18 cellular contexts compared by ENCODE assay signal in genomic region chr15:99526671-99527070, GRCh38. TPM values are rescaled to one million over a fixed set of nuclear protein-coding genes. Genes with fewer than 3 reads are reported as not detected.
DNase-seq lines count a peak whose midpoint lies in the region; ATAC-seq and TF ChIP-seq lines count a peak whose summit lies in the region.
"Had no signal": no experiment of that assay in that cellular context is flagged by ENCODE, and none has a peak within 500 bp of the region (broad histone marks: within the 10 kb centered on the region; RNA-seq: fewer than 3 reads in every experiment).

No MANE protein-coding gene starts in this region.

- H3K9me3 Mint-ChIP-seq in activated naive CD4-positive, alpha-beta T cell treated with anti-CD3 and anti-CD28 coated beads, Interleukin-2, amount 50 U/mL, for 24 hours, result peaks cover 35% of the 10 kb centered on the region
- H3K9me3 Mint-ChIP-seq in naive thymus-derived CD4-positive, alpha-beta T cell, result peaks cover 0 to 46% (median 23%) of the 10 kb centered on the region in 11 donors
- H3K9me3 Mint-ChIP-seq: H9 had no signal

- peak overlapping the region; percentile 64 for H2AFZ ChIP-seq in DND-41 (ENCODE audit: low read depth, low read length)
- H2AFZ ChIP-seq: GM23248 had no signal

- no peak overlapping the region for H3K4me3 ChIP-seq in DND-41 (ENCODE audit: low read depth in 1 of 2, low read length in 2 of 2)
- no peak overlapping the region for H3K4me3 ChIP-seq in naive thymus-derived CD4-positive, alpha-beta T cell (ENCODE audit: low read length)
- H3K4me3 ChIP-seq: GM23248 had no signal

- no peak overlapping the region for H3K4me3 Mint-ChIP-seq in activated naive CD4-positive, alpha-beta T cell treated with anti-CD3 and anti-CD28 coated beads, Interleukin-2, amount 50 U/mL, for 24 hours
- peak overlapping the region in 3 of 10 donors; percentile 5 to 27 (median 15) for H3K4me3 Mint-ChIP-seq in naive thymus-derived CD4-positive, alpha-beta T cell
- H3K4me3 Mint-ChIP-seq: CD4-positive, alpha-beta memory T cell; H9 had no signal

- peak overlapping the region; percentile 44 for H3K27ac Mint-ChIP-seq in activated naive CD4-positive, alpha-beta T cell treated with anti-CD3 and anti-CD28 coated beads, Interleukin-2, amount 50 U/mL, for 24 hours
- peak overlapping the region in 5 of 9 donors; percentile 11 to 61 (median 23) for H3K27ac Mint-ChIP-seq in naive thymus-derived CD4-positive, alpha-beta T cell
- H3K27ac Mint-ChIP-seq: CD4-positive, alpha-beta memory T cell; H9 had no signal

- H4K20me1 ChIP-seq in DND-41 (ENCODE audit: insufficient read depth, low read length), result no peaks in the 10 kb centered on the region

- CTCF ChIA-PET in naive thymus-derived CD4-positive, alpha-beta T cell (lab: Charles Lee), result no interaction called here

- no peaks in the 10 kb centered on the region for H3K27me3 Mint-ChIP-seq in activated naive CD4-positive, alpha-beta T cell treated with anti-CD3 and anti-CD28 coated beads, Interleukin-2, amount 50 U/mL, for 24 hours
- peaks cover 0 to 2% (median 0%) of the 10 kb centered on the region in 5 donors for H3K27me3 Mint-ChIP-seq in naive thymus-derived CD4-positive, alpha-beta T cell

- H3K36me3 ChIP-seq in DND-41 (ENCODE audit: insufficient read depth, low read length), result no peaks in the 10 kb centered on the region
- no peaks in the 10 kb centered on the region for H3K36me3 ChIP-seq in naive thymus-derived CD4-positive, alpha-beta T cell (ENCODE audit: control insufficient read depth in 2 of 3, insufficient read depth in 3 of 3, low read length in 3 of 3)

- H3K27ac ChIP-seq in DND-41 (ENCODE audit: low read length), result peak overlapping the region; percentile 70
- H3K27ac ChIP-seq in naive thymus-derived CD4-positive, alpha-beta T cell (ENCODE audit: low read depth, low read length), result no peak overlapping the region
- H3K27ac ChIP-seq: GM23248 had no signal

- TF ChIP-seq CTCF in DND-41 (IDR thresholded peaks at IDR 0.05; ENCODE audit: borderline replicate concordance, extremely low read depth, low read length, poor library complexity, severe bottlenecking), result no peak

- intact Hi-C loops in naive thymus-derived CD4-positive, alpha-beta T cell (cut with micrococcal nuclease), result no loop called here

- no peaks in the 10 kb centered on the region for H3K79me2 ChIP-seq in DND-41 (ENCODE audit: insufficient read depth, low read length)

- POLR2A ChIA-PET in naive thymus-derived CD4-positive, alpha-beta T cell (lab: Charles Lee), result interaction anchor here (0.7 kb wide), 2 partner anchors 9 to 84 kb away, joined by 3 read pairs; no protein-coding TSS in a partner anchor

- H3K27me3 ChIP-seq in DND-41 (ENCODE audit: insufficient read depth, low read length, poor library complexity), result no peaks in the 10 kb centered on the region
- H3K27me3 ChIP-seq in naive thymus-derived CD4-positive, alpha-beta T cell (ENCODE audit: control insufficient read depth in 2 of 2, insufficient read depth in 2 of 2, low read length in 2 of 2), result no peaks in the 10 kb centered on the region

- peaks cover 6% of the 10 kb centered on the region for H3K36me3 Mint-ChIP-seq in activated naive CD4-positive, alpha-beta T cell treated with anti-CD3 and anti-CD28 coated beads, Interleukin-2, amount 50 U/mL, for 24 hours
- peaks cover 0 to 8% (median 0%) of the 10 kb centered on the region in 5 donors for H3K36me3 Mint-ChIP-seq in naive thymus-derived CD4-positive, alpha-beta T cell
- H3K36me3 Mint-ChIP-seq: CD4-positive, alpha-beta memory T cell had no signal

- H3K4me2 ChIP-seq in DND-41 (ENCODE audit: insufficient read depth, low read length), result peak overlapping the region; percentile 36

- no peak for ATAC-seq in DND-41 (ENCODE audit: insufficient read depth, low read depth)
- no peak for ATAC-seq in naive thymus-derived CD4-positive, alpha-beta T cell
- ATAC-seq: HCT116 had no signal

- peaks cover 6% of the 10 kb centered on the region for H3K9me3 ChIP-seq in DND-41 (ENCODE audit: insufficient read depth, low read length, severe bottlenecking)
- H3K9me3 ChIP-seq in naive thymus-derived CD4-positive, alpha-beta T cell (ENCODE audit: control insufficient read depth in 2 of 3, low read length in 3 of 3), result peaks cover 0 to 7% (median 0%) of the 10 kb centered on the region in 3 experiments

- peaks cover 30% of the 10 kb centered on the region for H3K4me1 ChIP-seq in DND-41 (ENCODE audit: insufficient read depth, low read length)
- no peaks in the 10 kb centered on the region for H3K4me1 ChIP-seq in naive thymus-derived CD4-positive, alpha-beta T cell (ENCODE audit: control insufficient read depth in 2 of 2, insufficient read depth in 2 of 2, low read length in 2 of 2)

- H3K9ac ChIP-seq in DND-41 (ENCODE audit: low read depth, low read length), result no peak overlapping the region
- H3K9ac ChIP-seq: GM23248 had no signal

- H3K4me1 Mint-ChIP-seq in activated naive CD4-positive, alpha-beta T cell treated with anti-CD3 and anti-CD28 coated beads, Interleukin-2, amount 50 U/mL, for 24 hours, result peaks cover 25% of the 10 kb centered on the region
- H3K4me1 Mint-ChIP-seq in naive thymus-derived CD4-positive, alpha-beta T cell, result peaks cover 0 to 29% (median 20%) of the 10 kb centered on the region in 7 donors
- H3K4me1 Mint-ChIP-seq: H9 had no signal

- DNase-seq in activated naive CD4-positive, alpha-beta T cell treated with anti-CD3 and anti-CD28 coated beads, Interleukin-2, amount 50 U/mL, for 16 hours, result no peak
- DNase-seq in DND-41, result no peak
- no peak for DNase-seq in naive thymus-derived CD4-positive, alpha-beta T cell
- no peak for DNase-seq in T-helper 1 cell
- no peak for DNase-seq in GF-D8 (lab: John Stamatoyannopoulos, UW)
- DNase-seq: 8988T; C1 segment of cervical spinal cord; Calu3; CD4-positive, alpha-beta memory T cell; COR-L47; DMS53; DMS79 treated with DMSO at 0.1 percent for 48 hours; EL; GDM1; GM23248; H9 had no signal

RNA-seq across cellular contexts. Expression of gene MEF2A, which starts 39.1 kb away (rescaled TPM):
- total RNA-seq in naive thymus-derived CD4-positive, alpha-beta T cell, result 10 to 100 TPM; 24.2 to 42.8 (median 38.5) TPM
- 10 to 100 TPM; 17.2 to 21.8 TPM for polyA plus RNA-seq in naive thymus-derived CD4-positive, alpha-beta T cell
